In genomic region chr2:216350214-216350789, GRCh38 we compare ENCODE assay signal across 1 cellular context.
TF ChIP-seq lines count a peak whose summit lies in the region.

No MANE protein-coding gene starts in this region.

TF ChIP-seq in GM23338, 12 proteins besides CTCF, POLR2A, EP300 and RAD21 (continued from another document):
- no peak for TF ChIP-seq ZNF462 (CRISPR knock-in tag; IDR thresholded peaks at IDR 0.05)
TF ChIP-seq in GM23338: peak in this region for 0.
